8 cellular contexts compared by ENCODE assay signal in the genomic region with DNA sequence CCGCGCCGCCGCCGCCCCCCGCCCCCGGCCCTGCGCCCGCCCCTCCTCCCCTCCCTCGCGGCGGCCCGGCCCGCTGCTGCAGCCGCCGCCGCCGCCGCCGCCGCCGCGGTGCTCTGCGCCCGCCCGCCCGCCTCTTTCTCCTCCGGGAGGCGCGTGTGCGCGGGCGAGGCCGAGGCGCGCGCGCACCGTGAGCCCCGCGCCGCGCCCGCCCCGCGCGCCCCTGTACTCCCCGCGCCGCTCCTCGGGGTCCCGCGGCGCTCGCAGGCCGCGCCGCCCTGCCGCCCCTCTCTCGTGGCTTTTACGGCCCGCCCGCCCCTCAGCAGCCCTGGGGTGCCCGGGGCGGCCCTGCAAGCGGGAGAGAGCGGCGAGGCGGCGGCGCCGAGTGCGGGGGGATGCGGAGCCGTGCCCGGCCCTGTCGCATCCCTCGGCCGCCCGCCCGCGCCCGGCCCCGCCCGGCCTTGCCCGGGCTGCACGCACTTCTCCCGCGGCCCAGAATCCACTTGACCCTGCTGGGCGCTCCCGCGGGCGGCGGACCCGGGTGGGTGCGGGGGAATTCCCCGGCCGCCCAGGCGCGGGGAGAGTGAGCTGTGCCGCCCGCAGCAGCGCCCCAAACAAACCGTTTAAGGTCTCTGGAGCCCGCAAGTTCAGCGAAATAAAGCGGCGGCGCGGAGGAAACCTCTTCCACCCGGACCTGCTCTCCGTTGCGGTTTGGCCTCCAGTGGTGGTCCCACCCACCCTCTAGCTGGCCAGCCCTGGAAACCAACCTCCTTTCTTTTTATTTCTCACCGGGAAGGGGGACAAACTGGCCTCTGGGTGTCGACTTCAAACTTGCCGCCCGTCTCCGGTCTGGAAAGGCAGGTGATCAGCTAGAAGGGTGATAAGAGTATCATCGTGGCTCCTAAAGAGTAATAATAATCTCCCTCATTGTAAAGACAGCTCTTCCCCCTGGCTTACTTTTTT. TPM values are rescaled to one million over a fixed set of nuclear protein-coding genes. Genes with fewer than 3 reads are reported as not detected.
DNase-seq lines count a peak whose midpoint lies in the region; ATAC-seq and TF ChIP-seq lines count a peak whose summit lies in the region.

No MANE protein-coding gene starts in this region.

- WGBS in lung, 2 donors: 1 to 2% methylated on average over 34 to 113 of the region's 119 CpGs
- WGBS in testis, 2 donors: 0 to 1% methylated on average over 16 to 51 of the region's 119 CpGs

- H3K9me3 ChIP-seq in Panc1 (ENCODE audit: control insufficient read depth, insufficient read depth, low read depth, low read length) (no peaks in the 10 kb centered on the region), lung (ENCODE audit: control insufficient read depth in 2 of 2, insufficient read depth in 1 of 2, low read length in 1 of 2) (peaks cover 0 to 2% of the 10 kb centered on the region in 2 donors), testis (no peaks in the 10 kb centered on the region)

- CTCF ChIA-PET in Panc1 (lab: Charles Lee): no interaction called here

- no peak for TF ChIP-seq POLR2A in testis (IDR thresholded peaks at IDR 0.05)

- TF ChIP-seq CTCF in Panc1 (IDR thresholded peaks at IDR 0.05): no peak
- TF ChIP-seq CTCF in coronary artery (IDR thresholded peaks at IDR 0.05): no peak
- no peak for TF ChIP-seq CTCF in lung (IDR thresholded peaks at IDR 0.05; ENCODE audit: control extremely low read depth, extremely low read depth)
- no peak for TF ChIP-seq CTCF in testis (IDR thresholded peaks at IDR 0.05)

- ATAC-seq in Panc1 (peak; percentile 68), lung (ENCODE audit: insufficient read depth, low FRiP score) (no peak), GM21619 (IDR thresholded peaks at IDR 0.05; ENCODE audit: unreplicated experiment) (no peak), HG02938 (IDR thresholded peaks at IDR 0.05; ENCODE audit: unreplicated experiment) (no peak)

- H3K4me3 ChIP-seq in Panc1 (ENCODE audit: low read depth in 2 of 2, low read length in 2 of 2): peak overlapping the region; percentile 27 to 50
- peak overlapping the region; percentile 94 for H3K4me3 ChIP-seq in coronary artery
- H3K4me3 ChIP-seq in lung: peak overlapping the region; percentile 71
- peak overlapping the region; percentile 68 to 69 for H3K4me3 ChIP-seq in testis

- BruUV-seq in Panc1 (replicated peaks; lab: Mats Ljungman, UMichigan): no TSS peak

- no peaks in the 10 kb centered on the region for H3K4me1 ChIP-seq in Panc1 (ENCODE audit: control insufficient read depth, insufficient read depth, low read length)
- peaks cover 4 to 11% of the 10 kb centered on the region in 2 donors for H3K4me1 ChIP-seq in lung (ENCODE audit: control insufficient read depth in 2 of 2, insufficient read depth in 2 of 2, low read length in 2 of 2)
- peaks cover 8% of the 10 kb centered on the region for H3K4me1 ChIP-seq in testis

- H3K36me3 ChIP-seq in Panc1 (ENCODE audit: control insufficient read depth, insufficient read depth, low read length) (no peaks in the 10 kb centered on the region), lung (ENCODE audit: control insufficient read depth in 2 of 2, insufficient read depth in 2 of 2, low read length in 2 of 2) (no peaks in the 10 kb centered on the region), testis (ENCODE audit: low read depth, missing control alignments) (no peaks in the 10 kb centered on the region)

- in situ Hi-C loops in Panc1 (cut with HindIII; ENCODE audit: low pct_unique_long_range_greater_than_20kb, low sequenced_read_pairs): no loop called here

- DNase-seq in NCI-H1694 treated with DMSO at 0.1 percent for 48 hours (lab: John Stamatoyannopoulos, UW) (peak; percentile 18), NCI-H1694 (lab: John Stamatoyannopoulos, UW) (no peak), Panc1 (ENCODE audit: low read depth, low spot score) (no peak), coronary artery (ENCODE audit: low spot score) (no peak), lung (ENCODE audit: low spot score) (no peak), testis (peak; percentile 32)

- POLR2A ChIA-PET in Panc1 (lab: Charles Lee): no interaction called here

- H3K27me3 ChIP-seq in Panc1 (ENCODE audit: control insufficient read depth, insufficient read depth, low read length) (peaks cover 23% of the 10 kb centered on the region), lung (ENCODE audit: control insufficient read depth, insufficient read depth) (no peaks in the 10 kb centered on the region), testis (no peaks in the 10 kb centered on the region)

- no peak overlapping the region for H3K27ac ChIP-seq in Panc1 (ENCODE audit: low read length)
- peak overlapping the region; percentile 62 to 84 for H3K27ac ChIP-seq in coronary artery
- peak overlapping the region; percentile 53 to 70 for H3K27ac ChIP-seq in lung (ENCODE audit: low read depth in 1 of 2, low read length in 1 of 2)
- H3K27ac ChIP-seq in testis: peak overlapping the region; percentile 83 to 85

- intact Hi-C loops in Panc1 (cut with micrococcal nuclease; ENCODE audit: unreplicated experiment) (no loop called here), testis (cut with DNase I; ENCODE audit: low total_unique reads) (no loop called here)

RNA-seq across cellular contexts. Expression of gene AFF3, which starts 37.4 kb away (rescaled TPM):
- 2.2 TPM for total RNA-seq in Panc1 (2021; ENCODE audit: unreplicated experiment)
- 5.5 TPM for polyA plus RNA-seq in Panc1 (2012; ENCODE audit: insufficient read length)
- total RNA-seq in lung: 10 to 100 TPM; 24.3 to 90.9 TPM
- polyA plus RNA-seq in lung: 1 to 10 TPM; 4.2 to 5.0 TPM
- 10 to 100 TPM; 27.1 to 34.4 TPM for total RNA-seq in testis
- 18.0 TPM for polyA plus RNA-seq in testis (ENCODE audit: insufficient read depth, low read depth, low replicate concordance)

Comparison
In these comparisons a context has a peak if more than half of its experiments do, and no peak if none do; other contexts are left out.
1. DNase-seq: peak in NCI-H1694 treated with DMSO at 0.1 percent for 48 hours (single experiment) and testis (single experiment); none in NCI-H1694 (single experiment), Panc1 (single experiment), coronary artery (single experiment) and lung (single experiment).
2. H3K4me3 ChIP-seq: peak in every context shown above with its lines; median percentile 94 in coronary artery; 71 in lung; 68 in testis; 38 in Panc1.